1 cellular context compared by ENCODE assay signal in the genomic region with DNA sequence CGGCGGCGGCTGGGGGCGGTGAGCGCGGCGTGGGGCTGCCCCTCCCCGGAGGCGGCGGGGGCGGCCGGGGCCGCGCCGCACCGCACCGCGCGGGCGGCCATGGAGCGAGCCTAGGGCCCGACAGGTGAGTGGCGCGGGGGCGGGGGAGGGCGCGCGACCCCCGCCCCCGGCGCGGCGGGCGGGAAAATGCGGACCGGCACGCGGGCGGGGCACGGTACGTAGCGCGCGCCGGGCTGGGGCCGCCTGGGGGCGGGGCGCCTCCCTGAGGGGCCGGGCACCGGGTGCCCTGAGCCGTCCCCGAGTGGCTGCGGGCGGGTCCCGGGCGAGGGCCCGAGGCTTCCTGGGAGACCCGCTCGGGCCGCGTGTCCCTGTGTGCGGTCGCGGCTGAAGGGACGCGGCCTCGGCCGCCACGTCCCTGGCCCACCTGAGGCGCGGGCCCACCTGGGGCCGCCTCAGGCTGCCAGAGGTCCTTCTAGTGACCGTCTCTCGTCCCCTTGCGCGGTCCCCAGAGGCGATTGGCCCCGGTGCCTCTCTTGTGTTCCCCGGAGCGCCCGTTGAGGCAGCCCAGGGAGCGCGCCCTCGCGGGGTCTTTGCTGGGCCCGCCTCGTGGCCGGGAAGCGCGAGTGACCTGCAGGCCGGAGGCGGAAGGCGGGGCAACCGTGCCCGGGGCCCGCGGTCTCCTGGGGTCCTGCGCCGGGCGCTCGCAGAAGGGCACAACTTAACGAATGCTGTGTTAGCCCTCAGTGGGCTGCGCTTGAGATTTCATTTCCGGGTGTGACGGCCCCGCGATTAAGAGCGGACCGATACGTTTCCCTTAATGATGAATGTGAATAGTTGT.
TF ChIP-seq lines count a peak whose summit lies in the region.

No MANE protein-coding gene starts in this region.

TF ChIP-seq in HEK293, 187 proteins besides CTCF, POLR2A, EP300 and RAD21 (continued from another document and continues in another):
- TF ChIP-seq, protein P1, sequence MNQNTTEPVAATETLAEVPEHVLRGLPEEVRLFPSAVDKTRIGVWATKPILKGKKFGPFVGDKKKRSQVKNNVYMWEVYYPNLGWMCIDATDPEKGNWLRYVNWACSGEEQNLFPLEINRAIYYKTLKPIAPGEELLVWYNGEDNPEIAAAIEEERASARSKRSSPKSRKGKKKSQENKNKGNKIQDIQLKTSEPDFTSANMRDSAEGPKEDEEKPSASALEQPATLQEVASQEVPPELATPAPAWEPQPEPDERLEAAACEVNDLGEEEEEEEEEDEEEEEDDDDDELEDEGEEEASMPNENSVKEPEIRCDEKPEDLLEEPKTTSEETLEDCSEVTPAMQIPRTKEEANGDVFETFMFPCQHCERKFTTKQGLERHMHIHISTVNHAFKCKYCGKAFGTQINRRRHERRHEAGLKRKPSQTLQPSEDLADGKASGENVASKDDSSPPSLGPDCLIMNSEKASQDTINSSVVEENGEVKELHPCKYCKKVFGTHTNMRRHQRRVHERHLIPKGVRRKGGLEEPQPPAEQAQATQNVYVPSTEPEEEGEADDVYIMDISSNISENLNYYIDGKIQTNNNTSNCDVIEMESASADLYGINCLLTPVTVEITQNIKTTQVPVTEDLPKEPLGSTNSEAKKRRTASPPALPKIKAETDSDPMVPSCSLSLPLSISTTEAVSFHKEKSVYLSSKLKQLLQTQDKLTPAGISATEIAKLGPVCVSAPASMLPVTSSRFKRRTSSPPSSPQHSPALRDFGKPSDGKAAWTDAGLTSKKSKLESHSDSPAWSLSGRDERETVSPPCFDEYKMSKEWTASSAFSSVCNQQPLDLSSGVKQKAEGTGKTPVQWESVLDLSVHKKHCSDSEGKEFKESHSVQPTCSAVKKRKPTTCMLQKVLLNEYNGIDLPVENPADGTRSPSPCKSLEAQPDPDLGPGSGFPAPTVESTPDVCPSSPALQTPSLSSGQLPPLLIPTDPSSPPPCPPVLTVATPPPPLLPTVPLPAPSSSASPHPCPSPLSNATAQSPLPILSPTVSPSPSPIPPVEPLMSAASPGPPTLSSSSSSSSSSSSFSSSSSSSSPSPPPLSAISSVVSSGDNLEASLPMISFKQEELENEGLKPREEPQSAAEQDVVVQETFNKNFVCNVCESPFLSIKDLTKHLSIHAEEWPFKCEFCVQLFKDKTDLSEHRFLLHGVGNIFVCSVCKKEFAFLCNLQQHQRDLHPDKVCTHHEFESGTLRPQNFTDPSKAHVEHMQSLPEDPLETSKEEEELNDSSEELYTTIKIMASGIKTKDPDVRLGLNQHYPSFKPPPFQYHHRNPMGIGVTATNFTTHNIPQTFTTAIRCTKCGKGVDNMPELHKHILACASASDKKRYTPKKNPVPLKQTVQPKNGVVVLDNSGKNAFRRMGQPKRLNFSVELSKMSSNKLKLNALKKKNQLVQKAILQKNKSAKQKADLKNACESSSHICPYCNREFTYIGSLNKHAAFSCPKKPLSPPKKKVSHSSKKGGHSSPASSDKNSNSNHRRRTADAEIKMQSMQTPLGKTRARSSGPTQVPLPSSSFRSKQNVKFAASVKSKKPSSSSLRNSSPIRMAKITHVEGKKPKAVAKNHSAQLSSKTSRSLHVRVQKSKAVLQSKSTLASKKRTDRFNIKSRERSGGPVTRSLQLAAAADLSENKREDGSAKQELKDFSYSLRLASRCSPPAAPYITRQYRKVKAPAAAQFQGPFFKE (tag by site-specific recombination; IDR thresholded peaks at IDR 0.05; ENCODE audit: borderline replicate concordance) = 0 out of 2 replicates have a peak, but pooled peaks have one; percentile 35
- TF ChIP-seq ZNF341 (tag by site-specific recombination; IDR thresholded peaks at IDR 0.05; ENCODE audit: low read depth) (no peak), ZBTB48 (tag by site-specific recombination; IDR thresholded peaks at IDR 0.05) (peak; percentile 85; the same call in 1 of the 2 replicates), ZNF837 (tag by site-specific recombination; IDR thresholded peaks at IDR 0.05) (no peak), ZFHX2 (tag by site-specific recombination; conservative IDR thresholded peaks at IDR 0.05) (0 out of 2 replicates have a peak, but pooled peaks have one; percentile 13), ZNF10 (tag by site-specific recombination; IDR thresholded peaks at IDR 0.05) (no peak), ZNF16 (tag by site-specific recombination; IDR thresholded peaks at IDR 0.05; ENCODE audit: low read depth) (no peak), ZSCAN23 (tag by site-specific recombination; IDR thresholded peaks at IDR 0.05) (no peak), OSR2 (tag by site-specific recombination; IDR thresholded peaks at IDR 0.05) (no peak), ZNF830 (tag by site-specific recombination; IDR thresholded peaks at IDR 0.05; ENCODE audit: low read depth) (no peak), ZFP3 (tag by site-specific recombination; IDR thresholded peaks at IDR 0.05; ENCODE audit: low read depth) (no peak), ZNF510 (tag by site-specific recombination; IDR thresholded peaks at IDR 0.05; ENCODE audit: insufficient replicate concordance) (no peak), ZBTB1 (tag by site-specific recombination; IDR thresholded peaks at IDR 0.05) (no peak), FEZF1 (tag by site-specific recombination; IDR thresholded peaks at IDR 0.05) (no peak), ZFP69B (tag by site-specific recombination; IDR thresholded peaks at IDR 0.05) (peak; percentile 81), SALL2 (tag by site-specific recombination; IDR thresholded peaks at IDR 0.05; ENCODE audit: borderline replicate concordance) (no peak), SETDB1 (IDR thresholded peaks at IDR 0.05; ENCODE audit: insufficient read length, low read length) (no peak), ZNF701 (tag by site-specific recombination; IDR thresholded peaks at IDR 0.05) (no peak), ZFP37 (tag by site-specific recombination; IDR thresholded peaks at IDR 0.05) (peak; percentile 62; the same call in 1 of the 2 replicates), KLF10 (tag by site-specific recombination; IDR thresholded peaks at IDR 0.05) (peak; percentile 63; the same call in 1 of the 2 replicates), HOXC10 (CRISPR knock-in tag; IDR thresholded peaks at IDR 0.05) (no peak), ZNF366 (tag by site-specific recombination; conservative IDR thresholded peaks at IDR 0.05) (no peak), ZNF266 (tag by site-specific recombination; IDR thresholded peaks at IDR 0.05; ENCODE audit: low read depth) (no peak), SP3 (tag by site-specific recombination; IDR thresholded peaks at IDR 0.05) (peak; percentile 63), ZNF433 (tag by site-specific recombination; IDR thresholded peaks at IDR 0.05; ENCODE audit: low read depth) (no peak), ZNF76 (tag by site-specific recombination; IDR thresholded peaks at IDR 0.05; ENCODE audit: borderline replicate concordance, low read depth) (peak; percentile 52; the same call in 1 of the 2 replicates), ZNF776 (tag by site-specific recombination; IDR thresholded peaks at IDR 0.05; ENCODE audit: borderline replicate concordance) (no peak), ZNF670 (tag by site-specific recombination; IDR thresholded peaks at IDR 0.05; ENCODE audit: low read depth) (no peak)
- TF ChIP-seq, protein P2, sequence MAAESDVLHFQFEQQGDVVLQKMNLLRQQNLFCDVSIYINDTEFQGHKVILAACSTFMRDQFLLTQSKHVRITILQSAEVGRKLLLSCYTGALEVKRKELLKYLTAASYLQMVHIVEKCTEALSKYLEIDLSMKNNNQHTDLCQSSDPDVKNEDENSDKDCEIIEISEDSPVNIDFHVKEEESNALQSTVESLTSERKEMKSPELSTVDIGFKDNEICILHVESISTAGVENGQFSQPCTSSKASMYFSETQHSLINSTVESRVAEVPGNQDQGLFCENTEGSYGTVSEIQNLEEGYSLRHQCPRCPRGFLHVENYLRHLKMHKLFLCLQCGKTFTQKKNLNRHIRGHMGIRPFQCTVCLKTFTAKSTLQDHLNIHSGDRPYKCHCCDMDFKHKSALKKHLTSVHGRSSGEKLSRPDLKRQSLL (tag by site-specific recombination; IDR thresholded peaks at IDR 0.05) = no peak
- TF ChIP-seq, protein P3, sequence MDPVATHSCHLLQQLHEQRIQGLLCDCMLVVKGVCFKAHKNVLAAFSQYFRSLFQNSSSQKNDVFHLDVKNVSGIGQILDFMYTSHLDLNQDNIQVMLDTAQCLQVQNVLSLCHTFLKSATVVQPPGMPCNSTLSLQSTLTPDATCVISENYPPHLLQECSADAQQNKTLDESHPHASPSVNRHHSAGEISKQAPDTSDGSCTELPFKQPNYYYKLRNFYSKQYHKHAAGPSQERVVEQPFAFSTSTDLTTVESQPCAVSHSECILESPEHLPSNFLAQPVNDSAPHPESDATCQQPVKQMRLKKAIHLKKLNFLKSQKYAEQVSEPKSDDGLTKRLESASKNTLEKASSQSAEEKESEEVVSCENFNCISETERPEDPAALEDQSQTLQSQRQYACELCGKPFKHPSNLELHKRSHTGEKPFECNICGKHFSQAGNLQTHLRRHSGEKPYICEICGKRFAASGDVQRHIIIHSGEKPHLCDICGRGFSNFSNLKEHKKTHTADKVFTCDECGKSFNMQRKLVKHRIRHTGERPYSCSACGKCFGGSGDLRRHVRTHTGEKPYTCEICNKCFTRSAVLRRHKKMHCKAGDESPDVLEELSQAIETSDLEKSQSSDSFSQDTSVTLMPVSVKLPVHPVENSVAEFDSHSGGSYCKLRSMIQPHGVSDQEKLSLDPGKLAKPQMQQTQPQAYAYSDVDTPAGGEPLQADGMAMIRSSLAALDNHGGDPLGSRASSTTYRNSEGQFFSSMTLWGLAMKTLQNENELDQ (tag by site-specific recombination; IDR thresholded peaks at IDR 0.05; ENCODE audit: low read depth) = no peak
- TF ChIP-seq, protein P4, sequence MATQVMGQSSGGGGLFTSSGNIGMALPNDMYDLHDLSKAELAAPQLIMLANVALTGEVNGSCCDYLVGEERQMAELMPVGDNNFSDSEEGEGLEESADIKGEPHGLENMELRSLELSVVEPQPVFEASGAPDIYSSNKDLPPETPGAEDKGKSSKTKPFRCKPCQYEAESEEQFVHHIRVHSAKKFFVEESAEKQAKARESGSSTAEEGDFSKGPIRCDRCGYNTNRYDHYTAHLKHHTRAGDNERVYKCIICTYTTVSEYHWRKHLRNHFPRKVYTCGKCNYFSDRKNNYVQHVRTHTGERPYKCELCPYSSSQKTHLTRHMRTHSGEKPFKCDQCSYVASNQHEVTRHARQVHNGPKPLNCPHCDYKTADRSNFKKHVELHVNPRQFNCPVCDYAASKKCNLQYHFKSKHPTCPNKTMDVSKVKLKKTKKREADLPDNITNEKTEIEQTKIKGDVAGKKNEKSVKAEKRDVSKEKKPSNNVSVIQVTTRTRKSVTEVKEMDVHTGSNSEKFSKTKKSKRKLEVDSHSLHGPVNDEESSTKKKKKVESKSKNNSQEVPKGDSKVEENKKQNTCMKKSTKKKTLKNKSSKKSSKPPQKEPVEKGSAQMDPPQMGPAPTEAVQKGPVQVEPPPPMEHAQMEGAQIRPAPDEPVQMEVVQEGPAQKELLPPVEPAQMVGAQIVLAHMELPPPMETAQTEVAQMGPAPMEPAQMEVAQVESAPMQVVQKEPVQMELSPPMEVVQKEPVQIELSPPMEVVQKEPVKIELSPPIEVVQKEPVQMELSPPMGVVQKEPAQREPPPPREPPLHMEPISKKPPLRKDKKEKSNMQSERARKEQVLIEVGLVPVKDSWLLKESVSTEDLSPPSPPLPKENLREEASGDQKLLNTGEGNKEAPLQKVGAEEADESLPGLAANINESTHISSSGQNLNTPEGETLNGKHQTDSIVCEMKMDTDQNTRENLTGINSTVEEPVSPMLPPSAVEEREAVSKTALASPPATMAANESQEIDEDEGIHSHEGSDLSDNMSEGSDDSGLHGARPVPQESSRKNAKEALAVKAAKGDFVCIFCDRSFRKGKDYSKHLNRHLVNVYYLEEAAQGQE (tag by site-specific recombination; IDR thresholded peaks at IDR 0.05) = no peak
- TF ChIP-seq, protein P5, sequence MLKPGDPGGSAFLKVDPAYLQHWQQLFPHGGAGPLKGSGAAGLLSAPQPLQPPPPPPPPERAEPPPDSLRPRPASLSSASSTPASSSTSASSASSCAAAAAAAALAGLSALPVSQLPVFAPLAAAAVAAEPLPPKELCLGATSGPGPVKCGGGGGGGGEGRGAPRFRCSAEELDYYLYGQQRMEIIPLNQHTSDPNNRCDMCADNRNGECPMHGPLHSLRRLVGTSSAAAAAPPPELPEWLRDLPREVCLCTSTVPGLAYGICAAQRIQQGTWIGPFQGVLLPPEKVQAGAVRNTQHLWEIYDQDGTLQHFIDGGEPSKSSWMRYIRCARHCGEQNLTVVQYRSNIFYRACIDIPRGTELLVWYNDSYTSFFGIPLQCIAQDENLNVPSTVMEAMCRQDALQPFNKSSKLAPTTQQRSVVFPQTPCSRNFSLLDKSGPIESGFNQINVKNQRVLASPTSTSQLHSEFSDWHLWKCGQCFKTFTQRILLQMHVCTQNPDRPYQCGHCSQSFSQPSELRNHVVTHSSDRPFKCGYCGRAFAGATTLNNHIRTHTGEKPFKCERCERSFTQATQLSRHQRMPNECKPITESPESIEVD (tag by site-specific recombination; IDR thresholded peaks at IDR 0.05) = no peak
- TF ChIP-seq, protein P6, sequence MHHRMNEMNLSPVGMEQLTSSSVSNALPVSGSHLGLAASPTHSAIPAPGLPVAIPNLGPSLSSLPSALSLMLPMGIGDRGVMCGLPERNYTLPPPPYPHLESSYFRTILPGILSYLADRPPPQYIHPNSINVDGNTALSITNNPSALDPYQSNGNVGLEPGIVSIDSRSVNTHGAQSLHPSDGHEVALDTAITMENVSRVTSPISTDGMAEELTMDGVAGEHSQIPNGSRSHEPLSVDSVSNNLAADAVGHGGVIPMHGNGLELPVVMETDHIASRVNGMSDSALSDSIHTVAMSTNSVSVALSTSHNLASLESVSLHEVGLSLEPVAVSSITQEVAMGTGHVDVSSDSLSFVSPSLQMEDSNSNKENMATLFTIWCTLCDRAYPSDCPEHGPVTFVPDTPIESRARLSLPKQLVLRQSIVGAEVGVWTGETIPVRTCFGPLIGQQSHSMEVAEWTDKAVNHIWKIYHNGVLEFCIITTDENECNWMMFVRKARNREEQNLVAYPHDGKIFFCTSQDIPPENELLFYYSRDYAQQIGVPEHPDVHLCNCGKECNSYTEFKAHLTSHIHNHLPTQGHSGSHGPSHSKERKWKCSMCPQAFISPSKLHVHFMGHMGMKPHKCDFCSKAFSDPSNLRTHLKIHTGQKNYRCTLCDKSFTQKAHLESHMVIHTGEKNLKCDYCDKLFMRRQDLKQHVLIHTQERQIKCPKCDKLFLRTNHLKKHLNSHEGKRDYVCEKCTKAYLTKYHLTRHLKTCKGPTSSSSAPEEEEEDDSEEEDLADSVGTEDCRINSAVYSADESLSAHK (tag by site-specific recombination; IDR thresholded peaks at IDR 0.05) = no peak
- TF ChIP-seq, protein P7, sequence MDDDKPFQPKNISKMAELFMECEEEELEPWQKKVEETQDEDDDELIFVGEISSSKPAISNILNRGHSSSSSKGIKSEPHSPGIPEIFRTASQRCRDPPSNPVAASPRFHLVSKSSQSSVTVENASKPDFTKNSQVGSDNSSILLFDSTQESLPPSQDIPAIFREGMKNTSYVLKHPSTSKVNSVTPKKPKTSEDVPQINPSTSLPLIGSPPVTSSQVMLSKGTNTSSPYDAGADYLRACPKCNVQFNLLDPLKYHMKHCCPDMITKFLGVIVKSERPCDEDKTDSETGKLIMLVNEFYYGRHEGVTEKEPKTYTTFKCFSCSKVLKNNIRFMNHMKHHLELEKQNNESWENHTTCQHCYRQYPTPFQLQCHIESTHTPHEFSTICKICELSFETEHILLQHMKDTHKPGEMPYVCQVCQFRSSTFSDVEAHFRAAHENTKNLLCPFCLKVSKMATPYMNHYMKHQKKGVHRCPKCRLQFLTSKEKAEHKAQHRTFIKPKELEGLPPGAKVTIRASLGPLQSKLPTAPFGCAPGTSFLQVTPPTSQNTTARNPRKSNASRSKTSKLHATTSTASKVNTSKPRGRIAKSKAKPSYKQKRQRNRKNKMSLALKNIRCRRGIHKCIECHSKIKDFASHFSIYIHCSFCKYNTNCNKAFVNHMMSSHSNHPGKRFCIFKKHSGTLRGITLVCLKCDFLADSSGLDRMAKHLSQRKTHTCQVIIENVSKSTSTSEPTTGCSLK (tag by site-specific recombination; IDR thresholded peaks at IDR 0.05) = no peak
